Comparison of ENCODE assay signal across 19 cellular contexts in genomic region chr15:67744331-67745058, GRCh38.
DNase-seq lines count a peak whose midpoint lies in the region; ATAC-seq and TF ChIP-seq lines count a peak whose summit lies in the region.
"Had no signal": no experiment of that assay in that cellular context is flagged by ENCODE, and none has a peak within 500 bp of the region (broad histone marks: within the 10 kb centered on the region; RNA-seq: fewer than 3 reads in every experiment).

No MANE protein-coding gene starts in this region.

- no peaks in the 10 kb centered on the region for H3K27me3 Mint-ChIP-seq in activated T-cell treated with anti-CD3 and anti-CD28 coated beads, Interleukin-2, amount 50 U/mL, for 72 hours (ENCODE audit: low read depth)
- H3K27me3 Mint-ChIP-seq in activated naive CD8-positive, alpha-beta T cell = no peaks in the 10 kb centered on the region
- H3K27me3 Mint-ChIP-seq in natural killer cell (ENCODE audit: low read depth in 2 of 2) = no peaks in the 10 kb centered on the region
- H3K27me3 Mint-ChIP-seq: progenitor cell of endocrine pancreas had no signal

- peaks cover 65% of the 10 kb centered on the region for H3K4me1 Mint-ChIP-seq in activated T-cell treated with anti-CD3 and anti-CD28 coated beads, Interleukin-2, amount 50 U/mL, for 72 hours (ENCODE audit: low read depth)
- H3K4me1 Mint-ChIP-seq in activated naive CD8-positive, alpha-beta T cell (ENCODE audit: low read depth) = peaks cover 59% of the 10 kb centered on the region
- peaks cover 18 to 28% of the 10 kb centered on the region in 2 donors for H3K4me1 Mint-ChIP-seq in natural killer cell

- H3K27ac Mint-ChIP-seq in activated T-cell treated with anti-CD3 and anti-CD28 coated beads, Interleukin-2, amount 50 U/mL, for 72 hours = peak overlapping the region; percentile 88
- H3K27ac Mint-ChIP-seq in activated naive CD8-positive, alpha-beta T cell = peak overlapping the region; percentile 67
- peak overlapping the region; percentile 23 to 35 for H3K27ac Mint-ChIP-seq in natural killer cell
- H3K27ac Mint-ChIP-seq: progenitor cell of endocrine pancreas had no signal

- H3K4me3 Mint-ChIP-seq in activated T-cell treated with anti-CD3 and anti-CD28 coated beads, Interleukin-2, amount 50 U/mL, for 72 hours = peak overlapping the region; percentile 61 to 76
- peak overlapping the region; percentile 36 for H3K4me3 Mint-ChIP-seq in activated naive CD8-positive, alpha-beta T cell
- H3K4me3 Mint-ChIP-seq in natural killer cell = no peak overlapping the region

- peak overlapping the region; percentile 30; the same call in 1 of the 2 replicates for H3K27ac ChIP-seq in HL-60 (replicated peaks)
- H3K27ac ChIP-seq: esophagus muscularis mucosa, testis had no signal

- H3K4me3 ChIP-seq in HL-60 (replicated peaks; ENCODE audit: insufficient read depth, low read length) = no peak overlapping the region
- H3K4me3 ChIP-seq: esophagus muscularis mucosa, testis had no signal

- peaks cover 0 to 2% of the 10 kb centered on the region in 2 donors for H3K36me3 Mint-ChIP-seq in activated T-cell treated with anti-CD3 and anti-CD28 coated beads, Interleukin-2, amount 50 U/mL, for 72 hours (ENCODE audit: insufficient read depth in 2 of 2)
- peaks cover 2% of the 10 kb centered on the region for H3K36me3 Mint-ChIP-seq in activated naive CD8-positive, alpha-beta T cell
- no peaks in the 10 kb centered on the region for H3K36me3 Mint-ChIP-seq in natural killer cell

- no peak for TF ChIP-seq CTCF in HL-60 (IDR thresholded peaks at IDR 0.05; ENCODE audit: insufficient read depth, low read length)
- TF ChIP-seq CTCF in natural killer cell (IDR thresholded peaks at IDR 0.05) = no peak

- H3K9me3 Mint-ChIP-seq in activated T-cell treated with anti-CD3 and anti-CD28 coated beads, Interleukin-2, amount 50 U/mL, for 72 hours = no peaks in the 10 kb centered on the region
- no peaks in the 10 kb centered on the region for H3K9me3 Mint-ChIP-seq in activated naive CD8-positive, alpha-beta T cell (ENCODE audit: low read depth)
- H3K9me3 Mint-ChIP-seq in natural killer cell = no peaks in the 10 kb centered on the region

- no peak for DNase-seq in activated T-cell treated with anti-CD3 and anti-CD28 coated beads, Interleukin-2, amount 50 U/mL, for 72 hours
- DNase-seq in activated T-cell treated with anti-CD3 and anti-CD28 coated beads for 4 hours (no peak), HL-60 (ENCODE audit: low read depth in 1 of 2, low spot score in 1 of 2) (no peak), natural killer cell (no peak), NCI-H1694 (lab: John Stamatoyannopoulos, UW) (no peak), SKM-1 treated with dmso at 0.1 percent for 144 hours (lab: John Stamatoyannopoulos, UW; ENCODE audit: unreplicated experiment) (no peak)
- DNase-seq: anterior cingulate cortex, DMS79, hippocampal formation, left colon, NCI-H2107, NCI-H748 treated with DMSO at 0.1 percent for 48 hours, Right ventricle myocardium superior, testis had no signal

- intact Hi-C loops in natural killer cell (cut with micrococcal nuclease) = no loop called here

- peak; percentile 20 to 39 for ATAC-seq in activated T-cell treated with anti-CD3 and anti-CD28 coated beads, Interleukin-2, amount 50 U/mL, for 72 hours (replicated peaks in 1 of 2)
- ATAC-seq in natural killer cell (peak in 1 of 3 donors; percentile 32), HG02588 (IDR thresholded peaks at IDR 0.05; ENCODE audit: unreplicated experiment) (no peak)
- ATAC-seq: HCT116, left colon had no signal

- no peaks in the 10 kb centered on the region for H3K27me3 ChIP-seq in HL-60 (ENCODE audit: insufficient read depth, poor library complexity, severe bottlenecking)
- H3K27me3 ChIP-seq: esophagus muscularis mucosa, testis had no signal

Comparison
In these comparisons a context has a peak if more than half of its experiments do, and no peak if none do; other contexts are left out.
1. H3K27ac Mint-ChIP-seq: peak in every context shown above with its lines; median percentile 88 in activated T-cell treated with anti-CD3 and anti-CD28 coated beads, Interleukin-2, amount 50 U/mL, for 72 hours; 67 in activated naive CD8-positive, alpha-beta T cell; 29 in natural killer cell.